Comparison of ENCODE assay signal across 8 cellular contexts in the genomic region with DNA sequence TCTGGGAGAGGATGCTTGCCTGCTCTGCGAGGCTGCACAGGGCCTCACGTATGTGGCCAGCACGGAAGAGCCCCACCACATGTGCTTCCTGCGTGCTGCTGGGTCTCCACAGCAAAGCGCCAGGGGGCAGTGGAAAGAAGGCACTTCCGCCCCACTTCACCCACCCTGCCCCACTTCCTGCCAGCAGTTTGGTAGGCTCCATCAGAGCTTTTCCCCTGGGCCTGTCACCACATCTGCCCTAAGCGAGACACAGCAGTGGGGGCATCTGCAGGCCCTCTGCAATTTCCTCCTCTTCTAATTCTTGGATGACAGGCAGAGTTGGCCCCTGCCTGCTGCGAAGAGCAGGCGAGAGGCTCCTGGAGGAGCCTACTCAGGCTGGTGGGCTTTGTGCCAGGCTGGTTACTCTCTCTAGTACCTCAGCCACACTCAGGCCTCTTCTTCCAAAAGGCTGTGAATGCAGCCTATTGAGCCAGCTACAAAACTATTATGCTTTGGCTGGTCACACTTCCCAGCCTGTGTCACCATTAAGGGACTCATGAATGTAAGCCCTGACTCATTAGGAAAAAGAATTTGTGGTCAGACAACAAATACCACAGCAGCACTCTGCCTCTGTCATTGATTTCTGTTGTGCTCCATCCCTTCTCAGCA. TPM values are rescaled to one million over a fixed set of nuclear protein-coding genes. Genes with fewer than 3 reads are reported as not detected.
DNase-seq lines count a peak whose midpoint lies in the region; ATAC-seq and TF ChIP-seq lines count a peak whose summit lies in the region.

No MANE protein-coding gene starts in this region.

- H3K9me3 ChIP-seq in PC-9 (ENCODE audit: insufficient read depth, low read depth) = no peaks in the 10 kb centered on the region

- no peak overlapping the region for H2BK5ac ChIP-seq in mesendoderm (ENCODE audit: low read length)

- H3K4me3 ChIP-seq in PC-9 (no peak overlapping the region), mesendoderm (ENCODE audit: low read length) (no peak overlapping the region)

- no peak overlapping the region for H2AFZ ChIP-seq in PC-9

- no peak overlapping the region for H3K18ac ChIP-seq in mesendoderm (ENCODE audit: low read length)

- peaks cover 48% of the 10 kb centered on the region for H3K4me1 Mint-ChIP-seq in activated T-helper 2 cell treated with anti-CD3 and anti-CD28 coated beads, Interferon-gamma antibody, Interleukin-2, Interleukin-4, amounts not matched to agents 10 μg/mL and 5 μg/mL and 100 μg/mL, durations not matched to agents 14 hours and 24 hours and 36 hours (ENCODE audit: low read depth)

- POLR2A ChIA-PET in PC-9 (lab: Charles Lee; ENCODE audit: unreplicated experiment) = interaction anchor here (0.5 kb wide), 1 partner anchor 89 kb away, joined by 3 read pairs; no protein-coding TSS in a partner anchor

- H3K4me2 ChIP-seq in PC-9 (peak overlapping the region; percentile 32; the same call in 1 of the 2 replicates), mesendoderm (ENCODE audit: low read length) (no peak overlapping the region)

- H3K4me1 ChIP-seq in PC-9 (replicated peaks; ENCODE audit: insufficient read depth) = peaks cover 4% of the 10 kb centered on the region; the same call in 1 of the 2 replicates
- H3K4me1 ChIP-seq in mesendoderm (ENCODE audit: control insufficient read depth, low read depth, low read length) = no peaks in the 10 kb centered on the region

- no peak for TF ChIP-seq CTCF in PC-9 (conservative IDR thresholded peaks at IDR 0.05)

- H3K27me3 ChIP-seq in PC-9 (ENCODE audit: insufficient read depth, low read depth) = no peaks in the 10 kb centered on the region
- no peaks in the 10 kb centered on the region for H3K27me3 ChIP-seq in mesendoderm (ENCODE audit: insufficient read depth, low read length, poor library complexity)

- H3K56ac ChIP-seq in mesendoderm (ENCODE audit: low read length) = no peak overlapping the region

- WGBS in mesendoderm (ENCODE audit: extremely low coverage, insufficient coverage, low lambda C conversion rate) = no CpG with 5 or more reads among the region's 9 CpGs

- no peaks in the 10 kb centered on the region for H3K36me3 Mint-ChIP-seq in activated T-helper 2 cell treated with anti-CD3 and anti-CD28 coated beads, Interferon-gamma antibody, Interleukin-2, Interleukin-4, amounts not matched to agents 10 μg/mL and 5 μg/mL and 100 μg/mL, durations not matched to agents 14 hours and 24 hours and 36 hours (ENCODE audit: low read depth)

- no peaks in the 10 kb centered on the region for H3K27me3 Mint-ChIP-seq in activated T-helper 2 cell treated with anti-CD3 and anti-CD28 coated beads, Interferon-gamma antibody, Interleukin-2, Interleukin-4, amounts not matched to agents 10 μg/mL and 5 μg/mL and 100 μg/mL, durations not matched to agents 14 hours and 24 hours and 36 hours (ENCODE audit: low read depth)

- no peaks in the 10 kb centered on the region for H3K9me2 ChIP-seq in PC-9 (ENCODE audit: insufficient read depth)

- H3K79me2 ChIP-seq in PC-9 (ENCODE audit: low read depth) = no peaks in the 10 kb centered on the region
- no peaks in the 10 kb centered on the region for H3K79me2 ChIP-seq in mesendoderm (ENCODE audit: control insufficient read depth, insufficient read depth, low read length)

- peaks cover 4% of the 10 kb centered on the region; the same call in 1 of the 2 replicates for H3F3A ChIP-seq in PC-9 (ENCODE audit: insufficient read depth, low read depth)

- peak; percentile 64 for ATAC-seq in GM18861 (IDR thresholded peaks at IDR 0.05; ENCODE audit: unreplicated experiment)
- ATAC-seq in HG02870 (IDR thresholded peaks at IDR 0.05; ENCODE audit: unreplicated experiment) = peak; percentile 89

- H3K4me3 Mint-ChIP-seq in activated T-helper 2 cell treated with anti-CD3 and anti-CD28 coated beads, Interferon-gamma antibody, Interleukin-2, Interleukin-4, amounts not matched to agents 10 μg/mL and 5 μg/mL and 100 μg/mL, durations not matched to agents 14 hours and 24 hours and 36 hours (ENCODE audit: low read depth) = peak overlapping the region; percentile 45

- H2AK5ac ChIP-seq in mesendoderm (ENCODE audit: low read length) = no peak overlapping the region

- no TSS peak for BruUV-seq in PC-9 (replicated peaks; lab: Mats Ljungman, UMichigan)

- H3K36me3 ChIP-seq in PC-9 (ENCODE audit: low read depth) = no peaks in the 10 kb centered on the region
- no peaks in the 10 kb centered on the region for H3K36me3 ChIP-seq in mesendoderm (ENCODE audit: control insufficient read depth, insufficient read depth, low read length)

- no peak overlapping the region for H3K4ac ChIP-seq in mesendoderm (ENCODE audit: low read depth, low read length)

- H4K5ac ChIP-seq in mesendoderm (ENCODE audit: low read length) = no peak overlapping the region

- DNase-seq in PC-9 (peak; percentile 46 to 74), mesendoderm (peak; percentile 13), NCI-H510A (lab: John Stamatoyannopoulos, UW) (no peak), DMS114 treated with DMSO at 0.1 percent for 48 hours (lab: John Stamatoyannopoulos, UW; ENCODE audit: unreplicated experiment) (no peak)
- peak; percentile 82 for DNase-seq in activated T-helper 2 cell treated with anti-CD3 and anti-CD28 coated beads, Interferon-gamma antibody, Interleukin-2, Interleukin-4, amounts not matched to agents 10 μg/mL and 5 μg/mL and 100 μg/mL, durations not matched to agents 14 hours and 24 hours and 36 hours (ENCODE audit: low spot score)
- DNase-seq in stimulated activated naive CD4-positive, alpha-beta T cell treated with Interleukin-2 at 50 U/mL for 16 hours (lab: John Stamatoyannopoulos, UW) = peak; percentile 73

- intact Hi-C loops in PC-9 (cut with micrococcal nuclease; ENCODE audit: unreplicated experiment) = loop anchor here (5.0 kb wide), 1 partner anchor 155 kb away; no protein-coding TSS in a partner anchor
- intact Hi-C loops in activated T-helper 2 cell treated with anti-CD3 and anti-CD28 coated beads, Interferon-gamma antibody, Interleukin-2, Interleukin-4, amounts not matched to agents 10 μg/mL and 5 μg/mL and 100 μg/mL, durations not matched to agents 14 hours and 24 hours and 36 hours (cut with micrococcal nuclease) = loop anchor here (1.0 to 10.0 kb wide), 5 partner anchors 25 to 257 kb away; partner anchors contain the start of genes CD244, ITLN1, ITLN2 and KLHDC9

- no peak overlapping the region for H3K27ac ChIP-seq in PC-9
- no peak overlapping the region for H3K27ac ChIP-seq in mesendoderm (ENCODE audit: low read depth, low read length)

- peak overlapping the region; percentile 98 for H3K27ac Mint-ChIP-seq in activated T-helper 2 cell treated with anti-CD3 and anti-CD28 coated beads, Interferon-gamma antibody, Interleukin-2, Interleukin-4, amounts not matched to agents 10 μg/mL and 5 μg/mL and 100 μg/mL, durations not matched to agents 14 hours and 24 hours and 36 hours

- no peaks in the 10 kb centered on the region for H4K20me1 ChIP-seq in PC-9 (ENCODE audit: insufficient read depth)

- no peak overlapping the region for H3K9ac ChIP-seq in mesendoderm (ENCODE audit: low read length)

- H3K9me3 Mint-ChIP-seq in activated T-helper 2 cell treated with anti-CD3 and anti-CD28 coated beads, Interferon-gamma antibody, Interleukin-2, Interleukin-4, amounts not matched to agents 10 μg/mL and 5 μg/mL and 100 μg/mL, durations not matched to agents 14 hours and 24 hours and 36 hours = no peaks in the 10 kb centered on the region

- H2BK15ac ChIP-seq in mesendoderm (replicated peaks; ENCODE audit: low read depth) = no peak overlapping the region

- CTCF ChIA-PET in PC-9 (lab: Charles Lee) = interaction anchor here (0.9 to 1.9 kb wide), 2 partner anchors 11 to 114 kb away, joined by 3 to 5 read pairs; no protein-coding TSS in a partner anchor

- H2BK120ac ChIP-seq in mesendoderm (ENCODE audit: low read depth, low read length) = no peak overlapping the region

- H3K79me1 ChIP-seq in mesendoderm (ENCODE audit: low read length) = no peaks in the 10 kb centered on the region

- no peak overlapping the region for H3K23ac ChIP-seq in mesendoderm (ENCODE audit: low read length)

- H4K8ac ChIP-seq in mesendoderm (ENCODE audit: low read depth, low read length) = no peak overlapping the region

RNA-seq across cellular contexts. Expression of gene CD244, which starts 25.0 kb away (rescaled TPM):
- total RNA-seq in PC-9 (2021) = not detected in 2 replicates
- total RNA-seq in activated T-helper 2 cell treated with anti-CD3 and anti-CD28 coated beads, Interferon-gamma antibody, Interleukin-2, Interleukin-4, amounts not matched to agents 10 μg/mL and 5 μg/mL and 100 μg/mL, durations not matched to agents 14 hours and 24 hours and 36 hours = 0.21 and 0.32 TPM in 2 replicates
- not detected for polyA plus RNA-seq in mesendoderm (2013, experiment 1 of 2)
- polyA plus RNA-seq in mesendoderm (2013, experiment 2 of 2) = not detected

RNA-seq across cellular contexts. Expression of gene LY9, which starts 41.7 kb away (rescaled TPM):
- total RNA-seq in PC-9 (2021) = 3.0 and 6.9 TPM in 2 replicates
- total RNA-seq in activated T-helper 2 cell treated with anti-CD3 and anti-CD28 coated beads, Interferon-gamma antibody, Interleukin-2, Interleukin-4, amounts not matched to agents 10 μg/mL and 5 μg/mL and 100 μg/mL, durations not matched to agents 14 hours and 24 hours and 36 hours = 0.28 and 0.34 TPM in 2 replicates
- polyA plus RNA-seq in mesendoderm (2013, experiment 1 of 2) = 0.07 TPM
- 0.03 TPM for polyA plus RNA-seq in mesendoderm (2013, experiment 2 of 2)

RNA-seq across cellular contexts. Expression of gene ITLN1, which starts 47.3 kb away (rescaled TPM):
- total RNA-seq in PC-9 (2021) = not detected in 2 replicates
- total RNA-seq in activated T-helper 2 cell treated with anti-CD3 and anti-CD28 coated beads, Interferon-gamma antibody, Interleukin-2, Interleukin-4, amounts not matched to agents 10 μg/mL and 5 μg/mL and 100 μg/mL, durations not matched to agents 14 hours and 24 hours and 36 hours = not detected in 2 replicates
- not detected for polyA plus RNA-seq in mesendoderm (2013, experiment 1 of 2)
- polyA plus RNA-seq in mesendoderm (2013, experiment 2 of 2) = not detected

Comparison
In these comparisons a context has a peak if more than half of its experiments do, and no peak if none do; other contexts are left out.
1. DNase-seq: peak in PC-9 (2 of 2), activated T-helper 2 cell treated with anti-CD3 and anti-CD28 coated beads, Interferon-gamma antibody, Interleukin-2, Interleukin-4, amounts not matched to agents 10 μg/mL and 5 μg/mL and 100 μg/mL, durations not matched to agents 14 hours and 24 hours and 36 hours (single experiment), mesendoderm (single experiment) and stimulated activated naive CD4-positive, alpha-beta T cell treated with Interleukin-2 at 50 U/mL for 16 hours (single experiment); none in NCI-H510A (single experiment) and DMS114 treated with DMSO at 0.1 percent for 48 hours (single experiment).